9 cellular contexts compared by ENCODE assay signal in genomic region chr3:122092460-122093165, GRCh38. TPM values are rescaled to one million over a fixed set of nuclear protein-coding genes. Genes with fewer than 3 reads are reported as not detected.
DNase-seq lines count a peak whose midpoint lies in the region; ATAC-seq and TF ChIP-seq lines count a peak whose summit lies in the region.
"Had no signal": no experiment of that assay in that cellular context is flagged by ENCODE, and none has a peak within 500 bp of the region (broad histone marks: within the 10 kb centered on the region; RNA-seq: fewer than 3 reads in every experiment).

No MANE protein-coding gene starts in this region.

- no peak overlapping the region for H2AFZ ChIP-seq in neural progenitor cell (replicated peaks)

- no peaks in the 10 kb centered on the region for H3K27me3 ChIP-seq in neural progenitor cell

- H3K27ac ChIP-seq in neural progenitor cell = no peak overlapping the region

- no peaks in the 10 kb centered on the region for H3K9me3 ChIP-seq in neural progenitor cell (ENCODE audit: low read depth)

- in situ Hi-C loops in SK-MEL-5 (cut with HindIII; ENCODE audit: low pct_unique_long_range_greater_than_20kb, low sequenced_read_pairs) = no loop called here

- H3K79me2 ChIP-seq in neural progenitor cell (ENCODE audit: low read depth) = no peaks in the 10 kb centered on the region

- H3K4me1 Mint-ChIP-seq in HFFc6 (ENCODE audit: low read depth) (peaks cover 8% of the 10 kb centered on the region; the same call in 1 of the 2 replicates), neural progenitor cell (peaks cover 17% of the 10 kb centered on the region)

- H3K4me3 Mint-ChIP-seq in HFFc6 (peak overlapping the region; percentile 55), neural progenitor cell (no peak overlapping the region)

- no peak for ATAC-seq in GM21619 (IDR thresholded peaks at IDR 0.05; ENCODE audit: unreplicated experiment)

- no peaks in the 10 kb centered on the region for H4K20me1 ChIP-seq in neural progenitor cell (ENCODE audit: low read depth)

- H3F3A ChIP-seq in neural progenitor cell (ENCODE audit: low read depth) = no peaks in the 10 kb centered on the region

- H3K9me3 Mint-ChIP-seq in HFFc6 (no peaks in the 10 kb centered on the region), neural progenitor cell (no peaks in the 10 kb centered on the region)

- no peak overlapping the region for H3K4me2 ChIP-seq in neural progenitor cell

- TF ChIP-seq CTCF in HFFc6 (IDR thresholded peaks at IDR 0.05) (peak; percentile 62), cardiac fibroblast (IDR thresholded peaks at IDR 0.05; ENCODE audit: low read depth, low read length) (peak; percentile 60), neural progenitor cell (IDR thresholded peaks at IDR 0.05) (peak; percentile 35)

- DNase-seq in Daoy (ENCODE audit: low read depth) (peak; percentile 46), HFFc6 (peak; percentile 15), SK-MEL-5 (ENCODE audit: low read depth, low spot score) (peak; percentile 52), cardiac fibroblast (ENCODE audit: low read depth in 2 of 2) (peak; percentile 29 to 59), neural progenitor cell (ENCODE audit: low spot score) (no peak), T1000 (lab: John Stamatoyannopoulos, UW) (no peak), NCI-H2227 treated with DMSO at 0.1 percent for 48 hours (lab: John Stamatoyannopoulos, UW) (no peak)

- H3K4me3 ChIP-seq in cardiac fibroblast (replicated peaks in 1 of 2; ENCODE audit: low read depth in 2 of 2, low read length in 2 of 2) (no peak overlapping the region), neural progenitor cell (no peak overlapping the region)
- H3K4me3 ChIP-seq: lung had no signal

- H3K36me3 Mint-ChIP-seq in HFFc6 (ENCODE audit: low read depth) (no peaks in the 10 kb centered on the region), neural progenitor cell (no peaks in the 10 kb centered on the region)

- no peak overlapping the region for H3K9ac ChIP-seq in neural progenitor cell

- H3K4me1 ChIP-seq in neural progenitor cell = no peaks in the 10 kb centered on the region

- H3K27ac Mint-ChIP-seq in HFFc6 = 0 out of 2 replicates have a peak overlapping the region, but pooled peaks have one; percentile 3
- peak overlapping the region; percentile 94 for H3K27ac Mint-ChIP-seq in neural progenitor cell

- H3K27me3 Mint-ChIP-seq in HFFc6 (ENCODE audit: insufficient read depth) (peaks cover 13% of the 10 kb centered on the region), neural progenitor cell (ENCODE audit: insufficient read depth, low read depth) (no peaks in the 10 kb centered on the region)

- H3K36me3 ChIP-seq in neural progenitor cell = no peaks in the 10 kb centered on the region

RNA-seq across cellular contexts. Expression of gene CD86, which starts 37.5 kb away (rescaled TPM):
- total RNA-seq in Daoy (2014; rRNA removed; shearing (Covaris generic)) = 0.15 and 0.29 TPM in 2 replicates
- total RNA-seq in HFFc6 (2021; fragmentation: NEBNext Ultra II Directional; extraction: Animal tissue kit (Norgen Biotek cat#: 25700)) = not detected
- total RNA-seq in SK-MEL-5 (2014; rRNA removed; shearing (Covaris generic)) = not detected in 2 replicates
- 0.27 TPM in 1 of 2 replicates, not detected in the other for polyA plus RNA-seq in SK-MEL-5 (2015; cell fraction: cytosol; rRNA removed)
- not detected in 2 replicates for polyA plus RNA-seq in SK-MEL-5 (2015; cell fraction: nucleus; rRNA removed)
- total RNA-seq in neural progenitor cell (ENCODE audit: low replicate concordance) = not detected in 2 replicates

Comparison
In these comparisons a context has a peak if more than half of its experiments do, and no peak if none do; other contexts are left out.
1. DNase-seq: peak in Daoy (single experiment), HFFc6 (single experiment), SK-MEL-5 (single experiment) and cardiac fibroblast (2 of 2); none in neural progenitor cell (single experiment), T1000 (single experiment) and NCI-H2227 treated with DMSO at 0.1 percent for 48 hours (single experiment).
2. Peak in every context shown above with its lines, with median percentiles within 50 percentile points of each other: CTCF ChIP-seq.